Comparison of ENCODE assay signal across 30 cellular contexts in genomic region chr5:130365956-130366355, GRCh38.
"Had no signal": no experiment of that assay in that cellular context is flagged by ENCODE, and none has a peak within 500 bp of the region (broad histone marks: within the 10 kb centered on the region; RNA-seq: fewer than 3 reads in every experiment).

No MANE protein-coding gene starts in this region.

- ATAC-seq: naive thymus-derived CD8-positive, alpha-beta T cell; natural killer cell treated with Interleukin-12 subunit alpha and Interleukin-12 subunit beta and Interleukin-15 and Interleukin-18, amount 100 ng/mL, for 72 hours; pancreas; right cardiac atrium; sciatic nerve; stimulated activated memory B cell treated with anti-CD40 and anti-IgM and Interleukin-4, amounts not matched to agents 10 μg/mL and 1 μg/mL and 100 μg/mL, for 72 hours; stimulated activated naive CD8-positive, alpha-beta T cell treated with anti-CD3 and anti-CD28 coated beads, Interleukin-15, amount 100 ng/mL, for 72 hours; stimulated activated naive CD8-positive, alpha-beta T cell treated with anti-CD3 and anti-CD28 coated beads, Interleukin-15, Interleukin-2, amounts not matched to agents 100 U/mL and 50 U/mL, for 24 hours; upper lobe of right lung had no signal

- DNase-seq: naive thymus-derived CD8-positive, alpha-beta T cell; nephron progenitor cell; nucleus accumbens; pancreas; right cardiac atrium; spleen; stimulated activated CD4-positive, alpha-beta T cell treated with anti-CD3 and anti-CD28 coated beads, Interleukin-12 subunit alpha, Interleukin-12 subunit beta, amount 100 ng/mL, for 4 hours; stimulated activated CD4-positive, alpha-beta T cell treated with anti-CD3 and anti-CD28 coated beads, Interleukin-1b, Interleukin-23, amount 100 ng/mL, for 48 hours; stimulated activated CD4-positive, alpha-beta T cell treated with anti-CD3 and anti-CD28 coated beads, Interleukin-4, amount 100 ng/mL, for 1 hour; stimulated activated CD4-positive, alpha-beta T cell treated with anti-CD3 and anti-CD28 coated beads, Interleukin-4, amount 100 ng/mL, for 4 hours; stimulated activated CD8-positive, alpha-beta memory T cell treated with anti-CD3 and anti-CD28 coated beads, Interleukin-4, amount 100 ng/mL, for 48 hours; stimulated activated naive CD4-positive, alpha-beta T cell; stimulated activated naive CD8-positive, alpha-beta T cell treated with anti-CD3 and anti-CD28 coated beads, Interleukin-15, amount 100 ng/mL, for 72 hours; stimulated activated naive CD8-positive, alpha-beta T cell treated with anti-CD3 and anti-CD28 coated beads, Interleukin-15, Interleukin-2, amounts not matched to agents 100 U/mL and 50 U/mL, for 24 hours; substantia nigra; testis; tibial artery; transverse colon; upper lobe of right lung; uterus had no signal

- H3K27me3 Mint-ChIP-seq: natural killer cell treated with Interleukin-12 subunit alpha and Interleukin-12 subunit beta and Interleukin-15 and Interleukin-18, amount 100 ng/mL, for 72 hours; stimulated activated memory B cell treated with anti-CD40 and anti-IgM and Interleukin-4, amounts not matched to agents 10 μg/mL and 1 μg/mL and 100 μg/mL, for 72 hours; type B pancreatic cell had no signal

- H3K27me3 ChIP-seq: neutrophil, pancreas, spleen, suprapubic skin, testis, tibial artery, transverse colon, upper lobe of right lung, uterus had no signal

- H3K4me1 Mint-ChIP-seq: naive thymus-derived CD8-positive, alpha-beta T cell; nephron progenitor cell; neural crest cell; stimulated activated memory B cell treated with anti-CD40 and anti-IgM and Interleukin-4, amounts not matched to agents 10 μg/mL and 1 μg/mL and 100 μg/mL, for 72 hours; stimulated activated naive CD8-positive, alpha-beta T cell treated with anti-CD3 and anti-CD28 coated beads, Interleukin-15, amount 100 ng/mL, for 72 hours had no signal

- H3K4me3 ChIP-seq: pancreas, prostate gland, skin epidermis, smooth muscle cell, spleen, suprapubic skin, testis, tibial artery, transverse colon, upper lobe of right lung, uterus had no signal

- H3K9me3 Mint-ChIP-seq: naive thymus-derived CD8-positive, alpha-beta T cell; nephron progenitor cell; neural crest cell; stimulated activated memory B cell treated with anti-CD40 and anti-IgM and Interleukin-4, amounts not matched to agents 10 μg/mL and 1 μg/mL and 100 μg/mL, for 72 hours; stimulated activated naive CD8-positive, alpha-beta T cell treated with anti-CD3 and anti-CD28 coated beads, Interleukin-15, amount 100 ng/mL, for 72 hours; type B pancreatic cell had no signal

- H3K36me3 ChIP-seq: neutrophil, pancreas, prostate gland, spleen, suprapubic skin, tibial artery, transverse colon, upper lobe of right lung, uterus had no signal

- H3K4me1 ChIP-seq: pancreas, prostate gland, spleen, suprapubic skin, testis, tibial artery, transverse colon, upper lobe of right lung, uterus had no signal

- H3K27ac ChIP-seq: neutrophil, pancreas, prostate gland, skin epidermis, spleen, suprapubic skin, testis, tibial artery, transverse colon, upper lobe of right lung, uterus had no signal

- H3K36me3 Mint-ChIP-seq: naive thymus-derived CD8-positive, alpha-beta T cell; natural killer cell treated with Interleukin-12 subunit alpha and Interleukin-12 subunit beta and Interleukin-15 and Interleukin-18, amount 100 ng/mL, for 72 hours; stimulated activated memory B cell treated with anti-CD40 and anti-IgM and Interleukin-4, amounts not matched to agents 10 μg/mL and 1 μg/mL and 100 μg/mL, for 72 hours; type B pancreatic cell had no signal

- H3K4me3 Mint-ChIP-seq: naive thymus-derived CD8-positive, alpha-beta T cell; natural killer cell treated with Interleukin-12 subunit alpha and Interleukin-12 subunit beta and Interleukin-15 and Interleukin-18, amount 100 ng/mL, for 72 hours; nephron progenitor cell; neural crest cell; stimulated activated memory B cell treated with anti-CD40 and anti-IgM and Interleukin-4, amounts not matched to agents 10 μg/mL and 1 μg/mL and 100 μg/mL, for 72 hours; stimulated activated naive CD8-positive, alpha-beta T cell treated with anti-CD3 and anti-CD28 coated beads, Interleukin-15, amount 100 ng/mL, for 72 hours; type B pancreatic cell had no signal

- H3K27ac Mint-ChIP-seq: naive thymus-derived CD8-positive, alpha-beta T cell; natural killer cell treated with Interleukin-12 subunit alpha and Interleukin-12 subunit beta and Interleukin-15 and Interleukin-18, amount 100 ng/mL, for 72 hours; nephron progenitor cell; stimulated activated memory B cell treated with anti-CD40 and anti-IgM and Interleukin-4, amounts not matched to agents 10 μg/mL and 1 μg/mL and 100 μg/mL, for 72 hours; stimulated activated naive CD8-positive, alpha-beta T cell treated with anti-CD3 and anti-CD28 coated beads, Interleukin-15, amount 100 ng/mL, for 72 hours; type B pancreatic cell had no signal

- H3K4me2 ChIP-seq: smooth muscle cell had no signal
